ENCODE assay signal across 11 cellular contexts in the genomic region with DNA sequence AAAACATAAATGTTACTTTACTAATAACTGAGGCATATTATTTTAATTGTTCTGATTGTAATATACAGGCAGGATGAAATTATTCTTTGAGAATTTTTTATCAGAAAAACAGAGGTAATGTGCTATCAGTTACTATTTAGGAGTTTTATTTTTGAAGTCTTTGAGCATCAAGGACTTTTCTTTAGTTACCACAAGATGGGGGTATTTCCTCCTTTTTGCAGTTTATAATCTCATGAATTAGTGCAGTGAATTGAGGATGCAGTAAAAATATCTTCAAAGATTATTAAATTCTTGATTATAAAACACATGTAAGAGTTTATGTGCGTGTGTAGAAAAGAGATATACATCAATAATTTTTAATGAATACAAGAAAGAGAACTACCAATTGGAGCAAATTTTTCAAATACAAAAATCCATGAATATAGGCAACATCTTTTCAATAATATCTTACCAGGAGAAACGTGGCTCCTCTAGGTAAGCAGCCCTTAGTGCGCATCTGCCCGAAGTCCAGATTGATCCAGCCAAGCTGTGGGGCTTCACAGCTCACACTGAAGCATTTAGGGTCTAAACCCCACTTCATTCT.
A peak's percentile ranks its signal among the peaks of the same experiment; 100 is the strongest.
DNase-seq lines count a peak whose midpoint lies in the region; ATAC-seq and TF ChIP-seq lines count a peak whose summit lies in the region.
"Had no signal": no experiment of that assay in that cellular context is flagged by ENCODE, and none has a peak within 500 bp of the region (broad histone marks: within the 10 kb centered on the region; RNA-seq: fewer than 3 reads in every experiment).

No MANE protein-coding gene starts in this region.

- ATAC-seq in HG03571 (IDR thresholded peaks at IDR 0.05; ENCODE audit: unreplicated experiment): no peak
- no peak for ATAC-seq in HG03442 (IDR thresholded peaks at IDR 0.05; ENCODE audit: unreplicated experiment)
- no peak for ATAC-seq in GM19463 (IDR thresholded peaks at IDR 0.05; ENCODE audit: unreplicated experiment)
- ATAC-seq: sciatic nerve had no signal

- DNase-seq in NCI-H2107 treated with DMSO at 0.1 percent for 48 hours (lab: John Stamatoyannopoulos, UW; ENCODE audit: unreplicated experiment): peak; percentile 13
- DNase-seq in NCI-H2107 (lab: John Stamatoyannopoulos, UW): no peak
- DNase-seq in NCI-H1105 (lab: John Stamatoyannopoulos, UW): peak; percentile 3
- DNase-seq in choroid plexus epithelial cell (ENCODE audit: low read depth): peak; percentile 60
- DNase-seq in pons (ENCODE audit: low spot score): peak; percentile 46
- DNase-seq: activated CD4-positive, alpha-beta T cell treated with anti-CD3 and anti-CD28 coated beads for 1 hour; NCI-H1092 had no signal

- peak; percentile 46 for TF ChIP-seq CTCF in choroid plexus epithelial cell (conservative IDR thresholded peaks at IDR 0.05; ENCODE audit: low read depth, low read length)

- no peak overlapping the region for H3K4me3 ChIP-seq in choroid plexus epithelial cell (ENCODE audit: low read depth, low read length)
